Comparison of ENCODE assay signal across 8 cellular contexts in genomic region chr7:144513332-144513731, GRCh38.
DNase-seq lines count a peak whose midpoint lies in the region; ATAC-seq and TF ChIP-seq lines count a peak whose summit lies in the region.

No MANE protein-coding gene starts in this region.

- no peaks in the 10 kb centered on the region for H3K9me3 Mint-ChIP-seq in activated T-helper 17 cell treated with anti-CD3 and anti-CD28 coated beads, Interleukin-2, amount 50 U/mL, for 72 hours

- no TSS peak for BruUV-seq in A673 (replicated peaks; lab: Mats Ljungman, UMichigan)

- ATAC-seq in GM21576 (IDR thresholded peaks at IDR 0.05; ENCODE audit: unreplicated experiment), result peak; percentile 41
- ATAC-seq in activated T-helper 17 cell treated with anti-CD3 and anti-CD28 coated beads, Interleukin-2, amount 50 U/mL, for 72 hours (replicated peaks), result no peak

- WGBS in ovary, 3 donors, result 7 to 16% (median 16%) methylated on average over 2 of the region's 2 CpGs

- POLR2A ChIA-PET in A673 (lab: Charles Lee; ENCODE audit: low non-redundant PET), result no interaction called here

- no peak overlapping the region for H3K27ac Mint-ChIP-seq in activated T-helper 17 cell treated with anti-CD3 and anti-CD28 coated beads, Interleukin-2, amount 50 U/mL, for 72 hours

- H3K4me1 Mint-ChIP-seq in activated T-helper 17 cell treated with anti-CD3 and anti-CD28 coated beads, Interleukin-2, amount 50 U/mL, for 72 hours, result peaks cover 5% of the 10 kb centered on the region

- TF ChIP-seq CTCF in A673 (conservative IDR thresholded peaks at IDR 0.05; ENCODE audit: low read depth, low read length), result peak; percentile 44
- TF ChIP-seq CTCF in ovary (IDR thresholded peaks at IDR 0.05), result no peak

- no peaks in the 10 kb centered on the region for H3K27me3 ChIP-seq in A673 (replicated peaks; ENCODE audit: insufficient read depth, low read depth, low read length, poor library complexity)
- H3K27me3 ChIP-seq in ovary, result no peaks in the 10 kb centered on the region

- no peak for TF ChIP-seq EP300 in ovary (IDR thresholded peaks at IDR 0.05)

- H3K4me3 Mint-ChIP-seq in activated T-helper 17 cell treated with anti-CD3 and anti-CD28 coated beads, Interleukin-2, amount 50 U/mL, for 72 hours, result no peak overlapping the region

- intact Hi-C loops in A673 (cut with micrococcal nuclease; ENCODE audit: unreplicated experiment) (no loop called here), ovary (cut with DNase I) (no loop called here)

- DNase-seq in A673 (ENCODE audit: low spot score) (peak; percentile 42), NCI-H82 (lab: John Stamatoyannopoulos, UW) (peak; percentile 86), erythroblast (lab: John Stamatoyannopoulos, UW) (peak; percentile 3 to 17), superior temporal gyrus (ENCODE audit: extremely low spot score) (peak; percentile 78), germinal center (ENCODE audit: low spot score) (no peak), ovary (no peak)

- H3K36me3 Mint-ChIP-seq in activated T-helper 17 cell treated with anti-CD3 and anti-CD28 coated beads, Interleukin-2, amount 50 U/mL, for 72 hours (ENCODE audit: low read depth), result no peaks in the 10 kb centered on the region

- H3K36me3 ChIP-seq in A673 (ENCODE audit: insufficient read depth, low read length, poor library complexity, severe bottlenecking), result no peaks in the 10 kb centered on the region
- no peaks in the 10 kb centered on the region for H3K36me3 ChIP-seq in ovary

- TF ChIP-seq POLR2A in erythroblast (IDR thresholded peaks at IDR 0.05; ENCODE audit: low read length) (no peak), ovary (IDR thresholded peaks at IDR 0.05) (no peak)

- H3K4me1 ChIP-seq in A673 (ENCODE audit: insufficient read depth, low read length, poor library complexity, severe bottlenecking) (peaks cover 7% of the 10 kb centered on the region), ovary (ENCODE audit: insufficient read depth) (no peaks in the 10 kb centered on the region)

- CTCF ChIA-PET in A673 (lab: Charles Lee), result no interaction called here

- H3K9me3 ChIP-seq in A673 (ENCODE audit: low read depth, low read length, poor library complexity, severe bottlenecking), result no peaks in the 10 kb centered on the region
- H3K9me3 ChIP-seq in ovary, result no peaks in the 10 kb centered on the region

- H3K4me3 ChIP-seq in A673 (ENCODE audit: low read depth, low read length, poor library complexity, severe bottlenecking) (no peak overlapping the region), ovary (no peak overlapping the region)

- no peaks in the 10 kb centered on the region for H3K27me3 Mint-ChIP-seq in activated T-helper 17 cell treated with anti-CD3 and anti-CD28 coated beads, Interleukin-2, amount 50 U/mL, for 72 hours

- H3K27ac ChIP-seq in A673 (ENCODE audit: low read depth, low read length, poor library complexity, severe bottlenecking), result no peak overlapping the region
- H3K27ac ChIP-seq in ovary, result no peak overlapping the region

Comparison
In these comparisons a context has a peak if more than half of its experiments do, and no peak if none do; other contexts are left out.
1. DNase-seq: peak in A673 (single experiment), NCI-H82 (single experiment), erythroblast (2 of 2) and superior temporal gyrus (single experiment); none in germinal center (single experiment) and ovary (0 of 5).